Comparison of ENCODE assay signal across 17 cellular contexts in the genomic region with DNA sequence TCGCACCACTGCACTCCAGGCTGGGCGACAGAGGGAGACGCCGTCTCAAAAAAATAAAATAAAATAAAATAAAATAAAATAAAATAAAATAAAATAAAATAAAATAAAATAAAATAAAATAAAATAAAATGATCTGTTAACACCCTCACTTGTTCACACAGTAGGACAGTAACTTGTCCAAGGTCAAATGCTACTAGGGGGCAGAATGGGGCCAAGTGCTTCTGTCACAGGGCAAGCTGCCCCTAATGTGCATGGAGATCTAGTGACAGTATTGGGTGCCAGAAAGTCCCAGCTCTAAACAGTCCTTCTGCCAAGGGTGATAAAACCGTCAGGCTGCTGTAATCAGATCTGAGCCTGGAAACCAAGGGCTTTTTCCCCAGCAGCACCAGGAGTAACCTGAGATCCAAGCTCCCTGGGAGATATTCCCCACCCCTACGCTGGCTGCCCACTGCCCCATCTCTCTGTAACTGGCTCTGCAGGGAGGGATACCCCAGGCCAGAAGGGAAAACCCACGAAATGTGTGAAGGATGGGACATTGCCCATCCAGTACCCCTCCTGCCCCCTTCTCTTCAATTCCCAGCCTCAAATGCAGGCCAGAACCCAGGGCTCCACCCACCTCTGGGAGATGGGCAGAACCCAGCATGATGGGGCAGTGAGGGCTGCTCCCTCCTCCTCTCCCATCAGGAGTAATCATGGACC. TPM values are rescaled to one million over a fixed set of nuclear protein-coding genes. Genes with fewer than 3 reads are reported as not detected.
DNase-seq lines count a peak whose midpoint lies in the region; ATAC-seq, FAIRE-seq and TF ChIP-seq lines count a peak whose summit lies in the region.
"Had no signal": no experiment of that assay in that cellular context is flagged by ENCODE, and none has a peak within 500 bp of the region (broad histone marks: within the 10 kb centered on the region; RNA-seq: fewer than 3 reads in every experiment).

No MANE protein-coding gene starts in this region.

- no peak overlapping the region for H3K23ac ChIP-seq in H1 (ENCODE audit: insufficient read length)

- no peak for ATAC-seq in activated CD8-positive, alpha-beta T cell treated with anti-CD3 and anti-CD28 coated beads for 36 hours
- ATAC-seq: lower lobe of right lung had no signal

- no peak for TF ChIP-seq EP300 in H1 (IDR thresholded peaks at IDR 0.05; ENCODE audit: borderline replicate concordance in 1 of 2, low read depth in 2 of 2, low read length in 2 of 2)

- H3K36me3 ChIP-seq in H1 (ENCODE audit: control insufficient read depth in 2 of 4, insufficient read depth in 4 of 4, low read length in 3 of 4) (no peaks in the 10 kb centered on the region), skeletal muscle tissue (ENCODE audit: control insufficient read depth in 3 of 3, insufficient read depth in 3 of 3, low read length in 3 of 3) (no peaks in the 10 kb centered on the region)
- H3K36me3 ChIP-seq: lower lobe of right lung, MG63, transverse colon had no signal

- no peak overlapping the region; a peak in 1 of 7 replicates for H3K9ac ChIP-seq in H1 (replicated peaks in 1 of 4; ENCODE audit: extremely low read depth in 1 of 4, low read depth in 3 of 4, low read length in 3 of 4)
- H3K9ac ChIP-seq in skeletal muscle tissue (ENCODE audit: low read depth in 1 of 3, low read length in 3 of 3): peak overlapping the region; percentile 64 to 73 (median 68)

- H3K4me1 Mint-ChIP-seq in activated CD8-positive, alpha-beta T cell treated with anti-CD3 and anti-CD28 coated beads for 36 hours (ENCODE audit: low read depth): no peaks in the 10 kb centered on the region

- H2BK15ac ChIP-seq in H1 (ENCODE audit: low read length): no peak overlapping the region

- no peak overlapping the region for H4K5ac ChIP-seq in H1 (ENCODE audit: insufficient read length, low read depth, low read length)

- CTCF ChIA-PET in H1 (lab: Charles Lee; ENCODE audit: partially characterized antibody): interaction anchor here (0.7 to 10.3 kb wide), 8 partner anchors 10 to 87 kb away, joined by 3 to 80 read pairs (median 4); no protein-coding TSS in a partner anchor
- CTCF ChIA-PET in activated CD8-positive, alpha-beta T cell treated with anti-CD3 and anti-CD28 coated beads for 36 hours (lab: Charles Lee): interaction anchor here (0.6 to 4.2 kb wide), 5 partner anchors 11 to 160 kb away, joined by 3 to 34 read pairs (median 9); a partner anchor contains a TSS

- no peak overlapping the region for H2AFZ ChIP-seq in H1 (ENCODE audit: low read length)

- no peak overlapping the region for H3K27ac Mint-ChIP-seq in activated CD8-positive, alpha-beta T cell treated with anti-CD3 and anti-CD28 coated beads for 36 hours

- peak; percentile 56 to 79 for DNase-seq in NCI-H2081 (lab: John Stamatoyannopoulos, UW)
- DNase-seq in NCI-H2081 treated with DMSO at 0.1 percent for 48 hours (lab: John Stamatoyannopoulos, UW): no peak
- DNase-seq in NCI-H510A treated with DMSO at 0.1 percent for 48 hours (lab: John Stamatoyannopoulos, UW): peak; percentile 80
- DNase-seq in H1 (ENCODE audit: low read depth in 1 of 2, low spot score in 2 of 2): peak in 1 of 2 experiments; percentile 51
- no peak for DNase-seq in CD1c-positive myeloid dendritic cell (ENCODE audit: extremely low spot score)
- no peak for DNase-seq in activated CD8-positive, alpha-beta T cell treated with anti-CD3 and anti-CD28 coated beads for 36 hours
- no peak for DNase-seq in activated CD4-positive, alpha-beta T cell treated with anti-CD3 and anti-CD28 coated beads, Interleukin-2, amount 50 U/mL, for 48 hours
- DNase-seq: activated gamma-delta T cell; lower lobe of right lung; MG63; stimulated activated CD4-positive, alpha-beta T cell treated with anti-CD3 and anti-CD28 coated beads, Interleukin-12 subunit alpha, Interleukin-12 subunit beta, amount 100 ng/mL, for 4 hours; T-helper 1 cell; transverse colon had no signal

- no peak overlapping the region for H3K14ac ChIP-seq in H1 (ENCODE audit: insufficient read length)

- no peak overlapping the region for H3K4ac ChIP-seq in H1 (replicated peaks; ENCODE audit: insufficient read length, low read depth, low read length)

- H3K36me3 Mint-ChIP-seq in activated CD8-positive, alpha-beta T cell treated with anti-CD3 and anti-CD28 coated beads for 36 hours (ENCODE audit: low read depth): no peaks in the 10 kb centered on the region

- peak overlapping the region; percentile 10 to 39; a peak in 2 of 4 replicates for H3K4me2 ChIP-seq in H1 (ENCODE audit: insufficient read depth in 1 of 2, low read depth in 2 of 2, low read length in 2 of 2)

- H3K4me3 ChIP-seq in H1 (ENCODE audit: extremely low read depth in 1 of 4, insufficient read depth in 2 of 4, low read depth in 3 of 4, low read length in 4 of 4) (no peak overlapping the region), skeletal muscle tissue (ENCODE audit: low read length in 3 of 3) (peak overlapping the region in 2 of 3 donors; percentile 49 to 54)
- H3K4me3 ChIP-seq: lower lobe of right lung, MG63, transverse colon had no signal

- H3K18ac ChIP-seq in H1 (ENCODE audit: extremely low read depth, low read length): no peak overlapping the region; the same call in 1 of the 2 replicates

- H3K9me3 Mint-ChIP-seq in activated CD8-positive, alpha-beta T cell treated with anti-CD3 and anti-CD28 coated beads for 36 hours: no peaks in the 10 kb centered on the region
- H3K9me3 Mint-ChIP-seq: neural crest cell had no signal

- FAIRE-seq in H1 (lab: Jason Lieb, UNC): no peak
- FAIRE-seq: A204.1 had no signal

- H3K27me3 ChIP-seq in H1 (replicated peaks in 1 of 4; ENCODE audit: control insufficient read depth in 3 of 4, extremely low read depth in 1 of 4, insufficient read depth in 3 of 4, low read length in 3 of 4) (no peaks in the 10 kb centered on the region), skeletal muscle tissue (ENCODE audit: control insufficient read depth in 3 of 3, insufficient read depth in 3 of 3, low read length in 3 of 3) (no peaks in the 10 kb centered on the region)
- H3K27me3 ChIP-seq: MG63, transverse colon had no signal

- intact Hi-C loops in activated CD8-positive, alpha-beta T cell treated with anti-CD3 and anti-CD28 coated beads for 36 hours (cut with micrococcal nuclease): loop anchor here (10.0 kb wide), 1 partner anchor 254 kb away; no protein-coding TSS in a partner anchor

- H3K27me3 Mint-ChIP-seq in activated CD8-positive, alpha-beta T cell treated with anti-CD3 and anti-CD28 coated beads for 36 hours: no peaks in the 10 kb centered on the region

- WGBS in H1 (ENCODE audit: extremely low coverage in 1 of 2, insufficient coverage in 1 of 2, insufficient read length in 1 of 2, insufficient replicate concordance in 2 of 2, low coverage in 1 of 2, low lambda C conversion rate in 2 of 2, missing lambda C conversion rate in 1 of 2), 2 experiments: 73% methylated on average over 7 of the region's 7 CpGs; no CpG with 5 or more reads in 1 of the 2 experiments

- H3K4me3 Mint-ChIP-seq in activated CD8-positive, alpha-beta T cell treated with anti-CD3 and anti-CD28 coated beads for 36 hours: no peak overlapping the region
- H3K4me3 Mint-ChIP-seq: neural crest cell had no signal

- H2BK20ac ChIP-seq in H1 (ENCODE audit: low read length): no peak overlapping the region

- H3K56ac ChIP-seq in H1 (replicated peaks; ENCODE audit: insufficient read length, low read depth, low read length): no peak overlapping the region

- no peaks in the 10 kb centered on the region for H4K20me1 ChIP-seq in H1 (replicated peaks in 1 of 2; ENCODE audit: control insufficient read depth in 1 of 2, insufficient read depth in 2 of 2, low read length in 2 of 2)

- H3K79me1 ChIP-seq in H1 (ENCODE audit: low read depth, low read length): no peaks in the 10 kb centered on the region

- no peak overlapping the region for H4K8ac ChIP-seq in H1 (ENCODE audit: extremely low read depth, insufficient read depth, low read length)

- H3K79me2 ChIP-seq in H1 (ENCODE audit: control insufficient read depth in 1 of 2, insufficient read depth in 2 of 2, low read length in 2 of 2): no peaks in the 10 kb centered on the region

- POLR2A ChIA-PET in H1 (lab: Charles Lee; ENCODE audit: partially characterized antibody): interaction anchor here (0.6 to 2.9 kb wide), 9 partner anchors 9 to 362 kb away, joined by 3 to 15 read pairs (median 3); a partner anchor contains a TSS
- POLR2A ChIA-PET in activated CD8-positive, alpha-beta T cell treated with anti-CD3 and anti-CD28 coated beads for 36 hours (lab: Charles Lee): no interaction called here

- no peak overlapping the region for H2AK5ac ChIP-seq in H1 (ENCODE audit: low read depth, low read length)

- no peak overlapping the region for H2BK12ac ChIP-seq in H1 (ENCODE audit: low read depth, low read length)

- H3K27ac ChIP-seq in H1 (ENCODE audit: low read depth, low read length) (no peak overlapping the region), skeletal muscle tissue (ENCODE audit: low read depth, low read length) (peak overlapping the region; percentile 86)
- H3K27ac ChIP-seq: epithelial cell of prostate, lower lobe of right lung, transverse colon had no signal

- H3K4me1 ChIP-seq in H1 (replicated peaks in 1 of 4; ENCODE audit: control insufficient read depth in 3 of 4, insufficient read depth in 4 of 4, low read length in 3 of 4): peaks cover 2 to 8% (median 4%) of the 10 kb centered on the region in 4 experiments; a peak in 4 of 7 replicates
- H3K4me1 ChIP-seq in skeletal muscle tissue (ENCODE audit: control insufficient read depth in 3 of 3, insufficient read depth in 3 of 3, low read length in 3 of 3): peaks cover 14 to 18% (median 17%) of the 10 kb centered on the region in 3 donors
- H3K4me1 ChIP-seq: lower lobe of right lung had no signal

- H4K91ac ChIP-seq in H1 (replicated peaks; ENCODE audit: insufficient read length, low read length): no peak overlapping the region

- no peak overlapping the region for H2BK5ac ChIP-seq in H1 (ENCODE audit: low read depth, low read length)

- no peak for TF ChIP-seq CTCF in H1 (IDR thresholded peaks at IDR 0.05; ENCODE audit: control extremely low read depth in 1 of 3, insufficient read depth in 1 of 3, low read depth in 1 of 3, low read length in 3 of 3)
- TF ChIP-seq CTCF in activated CD8-positive, alpha-beta T cell treated with anti-CD3 and anti-CD28 coated beads for 36 hours (IDR thresholded peaks at IDR 0.05): no peak

- no peak overlapping the region for H2BK120ac ChIP-seq in H1 (replicated peaks; ENCODE audit: low read depth, low read length)

- no peaks in the 10 kb centered on the region for H3K23me2 ChIP-seq in H1 (ENCODE audit: low read depth, low read length)

- H3K9me3 ChIP-seq in H1 (ENCODE audit: insufficient read depth in 2 of 2, low read depth in 1 of 2, low read length in 1 of 2) (no peaks in the 10 kb centered on the region), skeletal muscle tissue (ENCODE audit: control insufficient read depth in 3 of 3, low read length in 3 of 3) (no peaks in the 10 kb centered on the region)
- H3K9me3 ChIP-seq: lower lobe of right lung, MG63, transverse colon had no signal

- no peak for TF ChIP-seq POLR2A in H1 (IDR thresholded peaks at IDR 0.05; ENCODE audit: control extremely low read depth in 1 of 2, low read depth in 2 of 2, low read length in 2 of 2)

- no peak for TF ChIP-seq RAD21 in H1 (IDR thresholded peaks at IDR 0.05 in 1 of 2, conservative IDR thresholded peaks at IDR 0.05 in 1 of 2; ENCODE audit: low read depth in 2 of 2, low read length in 2 of 2)

RNA-seq across cellular contexts. Expression of a gene that starts 16.6 kb away (rescaled TPM):
- 23.3 and 26.3 TPM in 2 replicates for total RNA-seq in H1 (2021; fragmentation: NEBNext Ultra II Directional; extraction: Animal tissue kit (Norgen Biotek cat#: 25700))
- 2.5 and 2.9 TPM in 2 replicates for polyA plus RNA-seq in H1 (2011; rRNA removed)
- polyA plus RNA-seq in H1 (2011; cell fraction: cytosol; rRNA removed): 4.0 TPM
- polyA plus RNA-seq in H1 (2011; cell fraction: nucleus; rRNA removed): 4.1 TPM
- polyA plus RNA-seq in H1 (2012, experiment 1 of 2): 4.2 to 7.4 TPM (median 5.9 TPM) in 4 replicates
- polyA plus RNA-seq in H1 (2012, experiment 2 of 2): 1.6 TPM
- polyA plus RNA-seq in H1 (2013, experiment 1 of 2): 9.6 TPM
- polyA plus RNA-seq in H1 (2013, experiment 2 of 2): 8.7 TPM
- 11.5 and 11.6 TPM in 2 replicates for polyA minus RNA-seq in H1 (2011; rRNA and poly(A)+ RNA removed)
- polyA minus RNA-seq in H1 (2011; cell fraction: cytosol; rRNA and poly(A)+ RNA removed): 6.1 TPM
- polyA minus RNA-seq in H1 (2011; cell fraction: nucleus; rRNA and poly(A)+ RNA removed): 13.7 TPM
- 13.6 TPM for total RNA-seq in skeletal muscle tissue
- 10 to 100 TPM; 61.5 to 62.1 TPM for total RNA-seq in activated CD8-positive, alpha-beta T cell treated with anti-CD3 and anti-CD28 coated beads for 36 hours

RNA-seq across cellular contexts. Expression of a gene that starts 31.9 kb away (rescaled TPM):
- 12.5 and 13.0 TPM in 2 replicates for total RNA-seq in H1 (2021; fragmentation: NEBNext Ultra II Directional; extraction: Animal tissue kit (Norgen Biotek cat#: 25700))
- 14.3 and 19.7 TPM in 2 replicates for polyA plus RNA-seq in H1 (2011; rRNA removed)
- 17.4 TPM for polyA plus RNA-seq in H1 (2011; cell fraction: cytosol; rRNA removed)
- 38.5 TPM for polyA plus RNA-seq in H1 (2011; cell fraction: nucleus; rRNA removed)
- polyA plus RNA-seq in H1 (2012, experiment 1 of 2): 8.3 to 13.3 TPM (median 12.8 TPM) in 4 replicates
- 12.2 TPM for polyA plus RNA-seq in H1 (2012, experiment 2 of 2)
- 12.9 TPM for polyA plus RNA-seq in H1 (2013, experiment 1 of 2)
- 13.1 TPM for polyA plus RNA-seq in H1 (2013, experiment 2 of 2)
- 9.2 and 9.9 TPM in 2 replicates for polyA minus RNA-seq in H1 (2011; rRNA and poly(A)+ RNA removed)
- polyA minus RNA-seq in H1 (2011; cell fraction: cytosol; rRNA and poly(A)+ RNA removed): 7.6 TPM
- polyA minus RNA-seq in H1 (2011; cell fraction: nucleus; rRNA and poly(A)+ RNA removed): 12.6 TPM
- total RNA-seq in skeletal muscle tissue: 2.1 TPM
- total RNA-seq in activated CD8-positive, alpha-beta T cell treated with anti-CD3 and anti-CD28 coated beads for 36 hours: under 1 TPM; 0.38 to 0.65 TPM

Comparison
In these comparisons a context has a peak if more than half of its experiments do, and no peak if none do; other contexts are left out.
1. DNase-seq: peak in NCI-H2081 (2 of 2) and NCI-H510A treated with DMSO at 0.1 percent for 48 hours (single experiment); none in NCI-H2081 treated with DMSO at 0.1 percent for 48 hours (single experiment), CD1c-positive myeloid dendritic cell (single experiment), activated CD8-positive, alpha-beta T cell treated with anti-CD3 and anti-CD28 coated beads for 36 hours (single experiment) and activated CD4-positive, alpha-beta T cell treated with anti-CD3 and anti-CD28 coated beads, Interleukin-2, amount 50 U/mL, for 48 hours (0 of 2).
2. H3K4me3 ChIP-seq: peak in skeletal muscle tissue (2 of 3); none in H1 (0 of 4).
3. H3K9ac ChIP-seq: peak in skeletal muscle tissue (3 of 3); none in H1 (0 of 4).